17 cellular contexts compared by ENCODE assay signal in genomic region chr6:84638286-84638685, GRCh38.
A peak's percentile ranks its signal among the peaks of the same experiment; 100 is the strongest.
DNase-seq lines count a peak whose midpoint lies in the region; TF ChIP-seq lines count a peak whose summit lies in the region.
"Had no signal": no experiment of that assay in that cellular context is flagged by ENCODE, and none has a peak within 500 bp of the region (broad histone marks: within the 10 kb centered on the region; RNA-seq: fewer than 3 reads in every experiment).

No MANE protein-coding gene starts in this region.

- H4K20me1 ChIP-seq in mammary epithelial cell (ENCODE audit: insufficient read depth, low read length) (no peaks in the 10 kb centered on the region), osteoblast (ENCODE audit: insufficient read depth, low read length) (no peaks in the 10 kb centered on the region), smooth muscle cell (ENCODE audit: low read depth) (no peaks in the 10 kb centered on the region)

- H3K27me3 Mint-ChIP-seq in MCF 10A (ENCODE audit: insufficient read depth, unreplicated experiment), result no peaks in the 10 kb centered on the region
- H3K27me3 Mint-ChIP-seq: CD4-positive, alpha-beta T cell had no signal

- H3K9me3 Mint-ChIP-seq in MCF 10A (ENCODE audit: unreplicated experiment), result peaks cover 9% of the 10 kb centered on the region
- H3K9me3 Mint-ChIP-seq: HFFc6 had no signal

- H3K4me3 ChIP-seq in mammary epithelial cell (replicated peaks in 1 of 3; ENCODE audit: insufficient read depth in 1 of 3, low read depth in 2 of 3, low read length in 3 of 3) (no peak overlapping the region), WERI-Rb-1 (ENCODE audit: low read depth, low read length) (no peak overlapping the region), osteoblast (ENCODE audit: insufficient read depth, low read length) (no peak overlapping the region), smooth muscle cell (no peak overlapping the region)
- H3K4me3 ChIP-seq: A549 had no signal

- H3K79me2 ChIP-seq in mammary epithelial cell (ENCODE audit: insufficient read depth, low read length) (no peaks in the 10 kb centered on the region), osteoblast (ENCODE audit: insufficient read depth, low read length) (no peaks in the 10 kb centered on the region), smooth muscle cell (ENCODE audit: low read depth) (no peaks in the 10 kb centered on the region)

- H3K27ac ChIP-seq in mammary epithelial cell (ENCODE audit: insufficient read depth, low read depth, low read length) (no peak overlapping the region), WERI-Rb-1 (peak overlapping the region; percentile 52), osteoblast (ENCODE audit: low read depth, low read length) (no peak overlapping the region), smooth muscle cell (ENCODE audit: low read depth) (no peak overlapping the region)
- H3K27ac ChIP-seq: 22Rv1, A549, C4-2B had no signal

- H3K36me3 Mint-ChIP-seq in MCF 10A (ENCODE audit: insufficient read depth, unreplicated experiment), result no peaks in the 10 kb centered on the region

- no peak overlapping the region for H3K4me2 ChIP-seq in mammary epithelial cell (ENCODE audit: insufficient read depth, low read depth, low read length)
- no peak overlapping the region for H3K4me2 ChIP-seq in osteoblast (ENCODE audit: insufficient read depth, low read length)
- no peak overlapping the region for H3K4me2 ChIP-seq in smooth muscle cell
- H3K4me2 ChIP-seq: A549 had no signal

- POLR2A ChIA-PET in MCF 10A (lab: Yijun Ruan, JAX), result no interaction called here

- H3K27me3 ChIP-seq in mammary epithelial cell (ENCODE audit: insufficient read depth, low read length), result no peaks in the 10 kb centered on the region
- H3K27me3 ChIP-seq in WERI-Rb-1 (ENCODE audit: insufficient read depth, low read depth, severe bottlenecking), result no peaks in the 10 kb centered on the region
- H3K27me3 ChIP-seq in osteoblast (ENCODE audit: insufficient read depth, low read length), result no peaks in the 10 kb centered on the region
- H3K27me3 ChIP-seq in smooth muscle cell (ENCODE audit: low read depth), result no peaks in the 10 kb centered on the region

- no peak overlapping the region for H2AFZ ChIP-seq in mammary epithelial cell (ENCODE audit: low read depth, low read length)
- H2AFZ ChIP-seq in osteoblast (ENCODE audit: low read length), result peak overlapping the region; percentile 17
- no peak overlapping the region for H2AFZ ChIP-seq in smooth muscle cell (ENCODE audit: low read depth)

- H3K27ac Mint-ChIP-seq in MCF 10A (ENCODE audit: low read depth, unreplicated experiment), result peak overlapping the region; percentile 61
- H3K27ac Mint-ChIP-seq: CD4-positive, alpha-beta T cell; HFFc6 had no signal

- intact Hi-C loops in MCF 10A (cut with micrococcal nuclease), result no loop called here
- intact Hi-C loops in mammary epithelial cell (cut with micrococcal nuclease), result no loop called here

- 18% methylated on average over 3 of the region's 3 CpGs for WGBS in mammary epithelial cell (ENCODE audit: low coverage, missing lambda C conversion rate)
- 77% methylated on average over 3 of the region's 3 CpGs for WGBS in smooth muscle cell (ENCODE audit: low lambda C conversion rate)

- H3K36me3 ChIP-seq in mammary epithelial cell (ENCODE audit: insufficient read depth, low read length), result no peaks in the 10 kb centered on the region
- H3K36me3 ChIP-seq in WERI-Rb-1, result no peaks in the 10 kb centered on the region
- H3K36me3 ChIP-seq in osteoblast (ENCODE audit: insufficient read depth, low read length), result no peaks in the 10 kb centered on the region
- no peaks in the 10 kb centered on the region for H3K36me3 ChIP-seq in smooth muscle cell (ENCODE audit: low read depth)

- no peak overlapping the region for H3K9ac ChIP-seq in mammary epithelial cell (ENCODE audit: insufficient read depth, low read length)
- H3K9ac ChIP-seq in smooth muscle cell (ENCODE audit: low read depth), result no peak overlapping the region

- DNase-seq in MCF 10A (ENCODE audit: unreplicated experiment) (no peak), mammary epithelial cell (no peak), WERI-Rb-1 (peak; percentile 26), osteoblast (ENCODE audit: insufficient read length, low spot score, missing footprints) (no peak), amygdala (lab: John Stamatoyannopoulos, UW) (no peak), smooth muscle cell (lab: John Stamatoyannopoulos, UW; ENCODE audit: unreplicated experiment) (no peak), NCI-H524 treated with DMSO at 0.1 percent for 48 hours (lab: John Stamatoyannopoulos, UW) (no peak)
- DNase-seq: AML-193; Caco-2; CD4-positive, alpha-beta T cell; GDM1; GOT3; H7; HFFc6 had no signal

- no peaks in the 10 kb centered on the region for H3K9me3 ChIP-seq in mammary epithelial cell (replicated peaks; ENCODE audit: insufficient read depth, low read length)
- H3K9me3 ChIP-seq in WERI-Rb-1 (ENCODE audit: severe bottlenecking), result no peaks in the 10 kb centered on the region
- no peaks in the 10 kb centered on the region for H3K9me3 ChIP-seq in osteoblast (ENCODE audit: low read depth, low read length)
- no peaks in the 10 kb centered on the region for H3K9me3 ChIP-seq in smooth muscle cell (replicated peaks; ENCODE audit: low read depth)
- H3K9me3 ChIP-seq: A549, Caco-2 had no signal

- no peak for TF ChIP-seq CTCF in MCF 10A (IDR thresholded peaks at IDR 0.05; ENCODE audit: unreplicated experiment)
- no peak for TF ChIP-seq CTCF in mammary epithelial cell (conservative IDR thresholded peaks at IDR 0.05 in 1 of 2, IDR thresholded peaks at IDR 0.05 in 1 of 2; ENCODE audit: extremely low read depth in 1 of 2, insufficient read depth in 1 of 2, low read depth in 1 of 2, low read length in 2 of 2)
- TF ChIP-seq CTCF in WERI-Rb-1 (IDR thresholded peaks at IDR 0.05; ENCODE audit: low read depth, low read length), result no peak
- TF ChIP-seq CTCF in osteoblast (IDR thresholded peaks at IDR 0.05; ENCODE audit: extremely low read depth, low read depth, low read length), result no peak
- no peak for TF ChIP-seq CTCF in smooth muscle cell (IDR thresholded peaks at IDR 0.05; ENCODE audit: borderline replicate concordance, insufficient read depth, poor library complexity, severe bottlenecking)

- H3F3A ChIP-seq in smooth muscle cell (ENCODE audit: low read depth), result peaks cover 3% of the 10 kb centered on the region

- CTCF ChIA-PET in MCF 10A (lab: Yijun Ruan, JAX) (no interaction called here), mammary epithelial cell (lab: Charles Lee; ENCODE audit: low non-redundant PET) (no interaction called here)

- dilution Hi-C loops in mammary epithelial cell (cut with HindIII; ENCODE audit: low sequenced_read_pairs), result no loop called here

- H3K4me1 Mint-ChIP-seq in MCF 10A (ENCODE audit: insufficient read depth, unreplicated experiment), result peaks cover 33% of the 10 kb centered on the region

- BruUV-seq in MCF 10A (replicated peaks; lab: Mats Ljungman, UMichigan) (no TSS peak), mammary epithelial cell (replicated peaks; lab: Mats Ljungman, UMichigan) (no TSS peak)

- peaks cover 10% of the 10 kb centered on the region for H3K4me1 ChIP-seq in mammary epithelial cell (ENCODE audit: insufficient read depth, low read length)
- peaks cover 27% of the 10 kb centered on the region for H3K4me1 ChIP-seq in osteoblast (ENCODE audit: insufficient read depth, low read length)
- peaks cover 4% of the 10 kb centered on the region for H3K4me1 ChIP-seq in smooth muscle cell (ENCODE audit: low read depth)
- H3K4me1 ChIP-seq: Caco-2 had no signal

- in situ Hi-C loops in mammary epithelial cell (cut with MboI; ENCODE audit: low sequenced_read_pairs in 2 of 2), result no loop called here

- H3K4me3 Mint-ChIP-seq in MCF 10A (ENCODE audit: unreplicated experiment), result no peak overlapping the region
- H3K4me3 Mint-ChIP-seq: CD4-positive, alpha-beta T cell; HFFc6 had no signal
